Comparison of ENCODE assay signal across 20 cellular contexts in genomic region chr16:57959804-57960203, GRCh38. TPM values are rescaled to one million over a fixed set of nuclear protein-coding genes. Genes with fewer than 3 reads are reported as not detected.
DNase-seq lines count a peak whose midpoint lies in the region; ATAC-seq and TF ChIP-seq lines count a peak whose summit lies in the region.
"Had no signal": no experiment of that assay in that cellular context is flagged by ENCODE, and none has a peak within 500 bp of the region (broad histone marks: within the 10 kb centered on the region; RNA-seq: fewer than 3 reads in every experiment).

No MANE protein-coding gene starts in this region.

- TF ChIP-seq CTCF in H9 (conservative IDR thresholded peaks at IDR 0.05) (no peak), mesothelial cell of epicardium (IDR thresholded peaks at IDR 0.05; ENCODE audit: unreplicated experiment) (no peak), hepatocyte (IDR thresholded peaks at IDR 0.05; ENCODE audit: poor library complexity) (no peak)

- H3K79me2 ChIP-seq in H9 (ENCODE audit: insufficient read depth, low read length), result no peaks in the 10 kb centered on the region
- H3K79me2 ChIP-seq in trophoblast cell (ENCODE audit: control insufficient read depth, insufficient read depth, low read length, poor library complexity), result peaks cover 2% of the 10 kb centered on the region
- no peaks in the 10 kb centered on the region for H3K79me2 ChIP-seq in hepatocyte

- intact Hi-C loops in cardiac septum (cut with DNase I), result no loop called here

- H3K79me1 ChIP-seq in H9 (ENCODE audit: insufficient read depth, low read depth, low read length, poor library complexity, severe bottlenecking) (no peaks in the 10 kb centered on the region), trophoblast cell (ENCODE audit: low read length) (peaks cover 12% of the 10 kb centered on the region)

- H4K91ac ChIP-seq in H9 (ENCODE audit: insufficient read length, low read depth, low read length) (no peak overlapping the region), trophoblast cell (ENCODE audit: low read depth, low read length) (peak overlapping the region; percentile 29)

- H3K18ac ChIP-seq in H9 (ENCODE audit: insufficient read length, low read depth, low read length), result no peak overlapping the region
- H3K18ac ChIP-seq in trophoblast cell (ENCODE audit: low read length), result peak overlapping the region; percentile 38

- no peaks in the 10 kb centered on the region for H3K36me3 ChIP-seq in BLaER1 treated with 17β-estradiol and CSF1 and Interleukin-3, amounts not matched to agents 10 nM and 100 nM
- H3K36me3 ChIP-seq in trophoblast cell (ENCODE audit: control insufficient read depth in 1 of 2, insufficient read depth in 2 of 2, low read length in 2 of 2) (no peaks in the 10 kb centered on the region), hepatocyte (replicated peaks; ENCODE audit: insufficient read depth, low read depth) (no peaks in the 10 kb centered on the region)

- no peaks in the 10 kb centered on the region; a peak in 1 of 22 replicates for H4K20me1 ChIP-seq in BLaER1 treated with 17β-estradiol and CSF1 and Interleukin-3, amounts not matched to agents 10 nM and 100 nM
- H4K20me1 ChIP-seq in H9 (ENCODE audit: control insufficient read depth, insufficient read depth, insufficient read length) (no peaks in the 10 kb centered on the region), hepatocyte (ENCODE audit: insufficient read depth, poor library complexity, severe bottlenecking) (no peaks in the 10 kb centered on the region)

- H3T11ph ChIP-seq in H9 (ENCODE audit: low read length), result no peak overlapping the region

- no CpG with 5 or more reads among the region's 11 CpGs for WGBS in H9 (ENCODE audit: extremely low coverage, insufficient read length, low lambda C conversion rate)
- no CpG with 5 or more reads among the region's 11 CpGs for WGBS in trophoblast cell (ENCODE audit: extremely low coverage, insufficient coverage, insufficient read length)
- WGBS in hepatocyte (ENCODE audit: low lambda C conversion rate, missing lambda C conversion rate), result 90% methylated on average over 11 of the region's 11 CpGs

- H2BK120ac ChIP-seq in H9 (ENCODE audit: low read depth, low read length, poor library complexity, severe bottlenecking), result no peak overlapping the region
- H2BK120ac ChIP-seq in trophoblast cell (ENCODE audit: insufficient read depth, low read length, poor library complexity), result peak overlapping the region; percentile 46

- H4K5ac ChIP-seq in H9 (ENCODE audit: insufficient read length, low read depth, low read length), result no peak overlapping the region

- H3K23ac ChIP-seq in H9 (ENCODE audit: insufficient read length, low read depth, low read length) (no peak overlapping the region), trophoblast cell (ENCODE audit: low read length) (no peak overlapping the region)

- no peak overlapping the region for H2BK12ac ChIP-seq in H9 (ENCODE audit: insufficient read length, low read depth, low read length)
- H2BK12ac ChIP-seq in trophoblast cell (ENCODE audit: low read length), result peak overlapping the region; percentile 60

- ATAC-seq in HG03342 (IDR thresholded peaks at IDR 0.05; ENCODE audit: unreplicated experiment), result no peak
- ATAC-seq: HCT116, HepG2 had no signal

- H4K8ac ChIP-seq in H9 (replicated peaks; ENCODE audit: insufficient read length, low read depth, low read length) (no peak overlapping the region), trophoblast cell (ENCODE audit: low read depth, low read length) (no peak overlapping the region)

- H3K9ac ChIP-seq in BLaER1 treated with 17β-estradiol and CSF1 and Interleukin-3, amounts not matched to agents 10 nM and 100 nM, result no peak overlapping the region
- H3K9ac ChIP-seq in H9 (ENCODE audit: extremely low read depth, insufficient read length, low read length) (no peak overlapping the region), trophoblast cell (ENCODE audit: low read length) (no peak overlapping the region)

- H3K4me3 ChIP-seq in BLaER1 treated with 17β-estradiol and CSF1 and Interleukin-3, amounts not matched to agents 10 nM and 100 nM, result no peak overlapping the region
- no peak overlapping the region for H3K4me3 ChIP-seq in trophoblast cell (ENCODE audit: low read depth, low read length)
- H3K4me3 ChIP-seq in hepatocyte, result no peak overlapping the region

- no peaks in the 10 kb centered on the region for H3K9me2 ChIP-seq in hepatocyte (replicated peaks; ENCODE audit: insufficient read depth)

- peak overlapping the region in 2 of 3 experiments; percentile 44 to 89; a peak in 2 of 7 replicates for H3K27ac Mint-ChIP-seq in H9
- peak overlapping the region; percentile 28 for H3K27ac Mint-ChIP-seq in mesothelial cell of epicardium
- H3K27ac Mint-ChIP-seq: CD4-positive, alpha-beta T cell; HFFc6; IgD-negative memory B cell had no signal

- H3K14ac ChIP-seq in H9 (ENCODE audit: insufficient read depth, low read length), result no peak overlapping the region; the same call in 1 of the 2 replicates
- peak overlapping the region; percentile 15 for H3K14ac ChIP-seq in trophoblast cell (ENCODE audit: low read length)

- H3K27me3 Mint-ChIP-seq in H9 (ENCODE audit: low read depth) (no peaks in the 10 kb centered on the region; the same call in 1 of the 2 replicates), mesothelial cell of epicardium (ENCODE audit: low read depth) (no peaks in the 10 kb centered on the region)
- H3K27me3 Mint-ChIP-seq: CD4-positive, alpha-beta T cell had no signal

- H2BK5ac ChIP-seq in H9 (ENCODE audit: insufficient read length, low read length) (no peak overlapping the region), trophoblast cell (ENCODE audit: low read depth, low read length, poor library complexity) (no peak overlapping the region)

- H3K36me3 Mint-ChIP-seq in H9 (ENCODE audit: insufficient read depth in 1 of 3, low read depth in 3 of 3), result no peaks in the 10 kb centered on the region
- no peaks in the 10 kb centered on the region for H3K36me3 Mint-ChIP-seq in mesothelial cell of epicardium
- H3K36me3 Mint-ChIP-seq: IgD-negative memory B cell had no signal

- no peak overlapping the region for H4K12ac ChIP-seq in trophoblast cell (ENCODE audit: low read depth, low read length)

- H3K4me1 Mint-ChIP-seq in H9 (peaks cover 16 to 26% of the 10 kb centered on the region in 2 experiments; a peak in 3 of 4 replicates), mesothelial cell of epicardium (peaks cover 20% of the 10 kb centered on the region)
- H3K4me1 Mint-ChIP-seq: IgD-negative memory B cell had no signal

- H3K9me3 Mint-ChIP-seq in H9, result no peaks in the 10 kb centered on the region
- no peaks in the 10 kb centered on the region for H3K9me3 Mint-ChIP-seq in mesothelial cell of epicardium
- H3K9me3 Mint-ChIP-seq: CD4-positive, alpha-beta T cell; HFFc6; IgD-negative memory B cell had no signal

- H3K4me3 Mint-ChIP-seq in H9 (0 out of 5 replicates have a peak overlapping the region, but pooled peaks of 1 of the 2 experiments have one; percentile 29), mesothelial cell of epicardium (no peak overlapping the region)
- H3K4me3 Mint-ChIP-seq: CD4-positive, alpha-beta T cell; HFFc6; IgD-negative memory B cell had no signal

- no peaks in the 10 kb centered on the region for H3K23me2 ChIP-seq in H9 (ENCODE audit: insufficient read length, low read depth, low read length, poor library complexity, severe bottlenecking)

- H3K27me3 ChIP-seq in BLaER1 treated with 17β-estradiol and CSF1 and Interleukin-3, amounts not matched to agents 10 nM and 100 nM, result no peaks in the 10 kb centered on the region
- H3K27me3 ChIP-seq in H9 (ENCODE audit: insufficient read depth, low read length) (no peaks in the 10 kb centered on the region; the same call in 1 of the 2 replicates), trophoblast cell (ENCODE audit: insufficient read depth, low read length) (no peaks in the 10 kb centered on the region), hepatocyte (no peaks in the 10 kb centered on the region)

- H2BK15ac ChIP-seq in H9 (ENCODE audit: low read depth, low read length), result no peak overlapping the region

- H2AK5ac ChIP-seq in H9 (ENCODE audit: insufficient read length, low read length) (no peak overlapping the region), trophoblast cell (ENCODE audit: low read length) (no peak overlapping the region)

- no peak overlapping the region for H3K4ac ChIP-seq in H9 (ENCODE audit: low read depth, low read length)
- H3K4ac ChIP-seq in trophoblast cell (ENCODE audit: low read depth, low read length), result no peak overlapping the region

- H3K4me1 ChIP-seq in BLaER1 treated with 17β-estradiol and CSF1 and Interleukin-3, amounts not matched to agents 10 nM and 100 nM, result peaks cover 0 to 15% (median 3%) of the 10 kb centered on the region in 10 experiments; a peak in 9 of 20 replicates
- no peaks in the 10 kb centered on the region for H3K4me1 ChIP-seq in H9 (ENCODE audit: insufficient read depth, low read length)
- peaks cover 26 to 27% of the 10 kb centered on the region in 2 experiments for H3K4me1 ChIP-seq in trophoblast cell (ENCODE audit: control insufficient read depth in 1 of 2, insufficient read depth in 2 of 2, low read length in 2 of 2)
- no peaks in the 10 kb centered on the region for H3K4me1 ChIP-seq in hepatocyte (ENCODE audit: insufficient read depth)
- H3K4me1 ChIP-seq: Caco-2 had no signal

- no peak overlapping the region for H2BK20ac ChIP-seq in H9 (ENCODE audit: low read depth, low read length, poor library complexity, severe bottlenecking)

- H3K56ac ChIP-seq in H9 (ENCODE audit: insufficient read length, low read depth, low read length), result no peak overlapping the region

- H3K27ac ChIP-seq in BLaER1 treated with 17β-estradiol and CSF1 and Interleukin-3, amounts not matched to agents 10 nM and 100 nM, result no peak overlapping the region
- H3K27ac ChIP-seq in H9 (ENCODE audit: insufficient read length, low read depth, low read length), result no peak overlapping the region
- peak overlapping the region; percentile 4 for H3K27ac ChIP-seq in trophoblast cell (ENCODE audit: low read depth, low read length)
- no peak overlapping the region for H3K27ac ChIP-seq in hepatocyte

- peak overlapping the region in 6 of 11 experiments; percentile 0 to 37 (median 20); a peak in 7 of 22 replicates for H3K4me2 ChIP-seq in BLaER1 treated with 17β-estradiol and CSF1 and Interleukin-3, amounts not matched to agents 10 nM and 100 nM
- H3K4me2 ChIP-seq in H9 (ENCODE audit: insufficient read depth, insufficient read length, low read length) (no peak overlapping the region), trophoblast cell (ENCODE audit: low read length) (no peak overlapping the region), hepatocyte (no peak overlapping the region)

- no peak overlapping the region for H2AFZ ChIP-seq in H9 (ENCODE audit: low read length)
- H2AFZ ChIP-seq in trophoblast cell (ENCODE audit: insufficient read depth, low read length, poor library complexity), result no peak overlapping the region
- H2AFZ ChIP-seq in hepatocyte, result no peak overlapping the region

- DNase-seq in H9 (no peak), mesothelial cell of epicardium (ENCODE audit: low spot score in 2 of 2, unreplicated experiment in 2 of 2) (no peak), trophoblast cell (no peak), NCI-H2227 (lab: John Stamatoyannopoulos, UW; ENCODE audit: unreplicated experiment) (no peak), hepatocyte (ENCODE audit: low spot score) (no peak), cardiac septum (ENCODE audit: low spot score) (no peak)
- DNase-seq: 8988T; C1 segment of cervical spinal cord; Caco-2; CD4-positive, alpha-beta T cell; DMS79; GDM1; HFFc6 had no signal

- H3K9me3 ChIP-seq in BLaER1 treated with 17β-estradiol and CSF1 and Interleukin-3, amounts not matched to agents 10 nM and 100 nM (replicated peaks in 1 of 11), result no peaks in the 10 kb centered on the region
- H3K9me3 ChIP-seq in H9 (ENCODE audit: control insufficient read depth, low read depth, low read length), result no peaks in the 10 kb centered on the region
- no peaks in the 10 kb centered on the region for H3K9me3 ChIP-seq in trophoblast cell (ENCODE audit: insufficient read depth, low read depth, low read length)
- no peaks in the 10 kb centered on the region for H3K9me3 ChIP-seq in hepatocyte (ENCODE audit: low read depth)
- H3K9me3 ChIP-seq: Caco-2 had no signal

RNA-seq across cellular contexts. Expression of gene CNGB1, which starts 11.1 kb away (rescaled TPM):
- total RNA-seq in H9 (2021) (not detected in 2 replicates), mesothelial cell of epicardium (0.07 to 0.27 TPM (median 0.14 TPM) in 3 replicates), hepatocyte (not detected in 2 replicates), cardiac septum (not detected)
- polyA plus RNA-seq in trophoblast cell (2013), result 0.11 and 0.12 TPM in 2 replicates
- not detected in 2 replicates for polyA plus RNA-seq in hepatocyte
- total RNA-seq: A673; Caco-2; CD4-positive, alpha-beta T cell had no signal
- polyA plus RNA-seq: AG04450, IgD-negative memory B cell had no signal

RNA-seq across cellular contexts. Expression of gene ZNF319, which starts 40.7 kb away (rescaled TPM):
- total RNA-seq in H9 (2021), result 5.6 and 6.6 TPM in 2 replicates
- 13.5 to 16.5 TPM (median 15.0 TPM) in 3 replicates for total RNA-seq in mesothelial cell of epicardium
- 5.7 and 6.8 TPM in 2 replicates for polyA plus RNA-seq in trophoblast cell (2013)
- 4.0 and 5.3 TPM in 2 replicates for total RNA-seq in hepatocyte
- polyA plus RNA-seq in hepatocyte, result 5.2 and 8.3 TPM in 2 replicates
- total RNA-seq in cardiac septum, result 7.2 TPM

RNA-seq across cellular contexts. Expression of gene USB1, which starts 41.4 kb away (rescaled TPM):
- total RNA-seq in H9 (2021) (65.0 and 65.6 TPM in 2 replicates), mesothelial cell of epicardium (34.5 to 38.3 TPM (median 36.3 TPM) in 3 replicates), hepatocyte (17.6 and 18.2 TPM in 2 replicates), cardiac septum (36.0 TPM)
- 36.6 and 37.1 TPM in 2 replicates for polyA plus RNA-seq in trophoblast cell (2013)
- polyA plus RNA-seq in hepatocyte, result 45.3 and 47.7 TPM in 2 replicates

Comparison
In these comparisons a context has a peak if more than half of its experiments do, and no peak if none do; other contexts are left out.
1. H3K4me2 ChIP-seq: peak in BLaER1 treated with 17β-estradiol and CSF1 and Interleukin-3, amounts not matched to agents 10 nM and 100 nM (6 of 11); none in H9 (single experiment), trophoblast cell (single experiment) and hepatocyte (single experiment).